20 cellular contexts compared by ENCODE assay signal in the genomic region with DNA sequence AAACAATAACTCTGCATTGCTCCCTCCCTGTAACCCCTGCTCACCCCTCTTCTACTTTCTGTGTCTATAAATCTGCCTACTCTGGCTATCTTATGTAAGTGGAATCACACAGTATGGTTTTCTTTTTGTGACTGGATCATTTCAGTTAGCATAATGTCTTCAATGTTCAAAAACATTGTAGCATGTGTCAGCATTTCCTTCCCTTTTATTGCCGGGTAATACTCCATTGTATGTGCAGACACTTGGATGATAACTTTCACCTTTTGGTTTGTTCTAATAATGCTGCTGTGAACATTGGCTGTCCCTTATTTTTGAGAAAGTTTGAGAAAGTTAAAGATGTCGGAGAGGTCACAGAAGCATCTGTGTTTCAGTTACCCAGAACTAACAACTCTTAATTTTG.
DNase-seq lines count a peak whose midpoint lies in the region; ATAC-seq, FAIRE-seq and TF ChIP-seq lines count a peak whose summit lies in the region.
"Had no signal": no experiment of that assay in that cellular context is flagged by ENCODE, and none has a peak within 500 bp of the region (broad histone marks: within the 10 kb centered on the region; RNA-seq: fewer than 3 reads in every experiment).

No MANE protein-coding gene starts in this region.

- peaks cover 3% of the 10 kb centered on the region; the same call in 1 of the 2 replicates for H3K79me2 ChIP-seq in OCI-LY7 (ENCODE audit: insufficient read depth, low read depth, low read length)
- H3K79me2 ChIP-seq in astrocyte (ENCODE audit: insufficient read depth, low read length) = no peaks in the 10 kb centered on the region

- H3K27ac Mint-ChIP-seq in activated naive CD4-positive, alpha-beta T cell treated with anti-CD3 and anti-CD28 coated beads, Interleukin-2, amount 10 ng/mL, durations not matched to agents 7 days and 5 days = peak overlapping the region; percentile 12
- H3K27ac Mint-ChIP-seq in astrocyte (ENCODE audit: unreplicated experiment) = no peak overlapping the region
- peak overlapping the region; percentile 38 for H3K27ac Mint-ChIP-seq in stimulated activated memory B cell treated with anti-CD40 and anti-IgM and Interleukin-4, amounts not matched to agents 10 μg/mL and 1 μg/mL and 100 μg/mL, for 72 hours

- H3K4me1 Mint-ChIP-seq in activated naive CD4-positive, alpha-beta T cell treated with anti-CD3 and anti-CD28 coated beads, Interleukin-2, amount 10 ng/mL, durations not matched to agents 7 days and 5 days = peaks cover 6% of the 10 kb centered on the region
- peaks cover 10% of the 10 kb centered on the region for H3K4me1 Mint-ChIP-seq in astrocyte (ENCODE audit: low read depth, unreplicated experiment)
- H3K4me1 Mint-ChIP-seq in stimulated activated memory B cell treated with anti-CD40 and anti-IgM and Interleukin-4, amounts not matched to agents 10 μg/mL and 1 μg/mL and 100 μg/mL, for 72 hours = peaks cover 14% of the 10 kb centered on the region

- H3K4me2 ChIP-seq in OCI-LY7 (ENCODE audit: low read length) (no peak overlapping the region), astrocyte (ENCODE audit: low read length) (no peak overlapping the region)

- TF ChIP-seq CTCF in OCI-LY7 (conservative IDR thresholded peaks at IDR 0.05; ENCODE audit: low read length) (no peak), astrocyte (IDR thresholded peaks at IDR 0.05; ENCODE audit: insufficient read depth, low read depth, low read length) (no peak)

- no peak overlapping the region for H3K4me3 Mint-ChIP-seq in activated naive CD4-positive, alpha-beta T cell treated with anti-CD3 and anti-CD28 coated beads, Interleukin-2, amount 10 ng/mL, durations not matched to agents 7 days and 5 days
- no peak overlapping the region for H3K4me3 Mint-ChIP-seq in astrocyte (ENCODE audit: unreplicated experiment)
- no peak overlapping the region for H3K4me3 Mint-ChIP-seq in stimulated activated memory B cell treated with anti-CD40 and anti-IgM and Interleukin-4, amounts not matched to agents 10 μg/mL and 1 μg/mL and 100 μg/mL, for 72 hours

- H3K27me3 Mint-ChIP-seq in activated naive CD4-positive, alpha-beta T cell treated with anti-CD3 and anti-CD28 coated beads, Interleukin-2, amount 10 ng/mL, durations not matched to agents 7 days and 5 days = no peaks in the 10 kb centered on the region
- H3K27me3 Mint-ChIP-seq in astrocyte (ENCODE audit: low read depth, unreplicated experiment) = no peaks in the 10 kb centered on the region
- no peaks in the 10 kb centered on the region for H3K27me3 Mint-ChIP-seq in stimulated activated memory B cell treated with anti-CD40 and anti-IgM and Interleukin-4, amounts not matched to agents 10 μg/mL and 1 μg/mL and 100 μg/mL, for 72 hours

- H3K36me3 ChIP-seq in OCI-LY7 (ENCODE audit: insufficient read depth, low read length) = peaks cover 99% of the 10 kb centered on the region
- H3K36me3 ChIP-seq in astrocyte (ENCODE audit: insufficient read depth, low read length) = peaks cover 4% of the 10 kb centered on the region

- H3K4me1 ChIP-seq in OCI-LY7 (ENCODE audit: insufficient read depth, low read length, poor library complexity, severe bottlenecking) (no peaks in the 10 kb centered on the region), astrocyte (ENCODE audit: insufficient read depth, low read length) (peaks cover 5% of the 10 kb centered on the region)

- TSS peak; percentile 13 for BruUV-seq in OCI-LY7 (replicated peaks; lab: Mats Ljungman, UMichigan)

- H2AFZ ChIP-seq in OCI-LY7 (ENCODE audit: low read length) = no peak overlapping the region
- no peak overlapping the region for H2AFZ ChIP-seq in astrocyte (ENCODE audit: low read depth, low read length)

- ATAC-seq in stimulated activated memory B cell treated with anti-CD40 and anti-IgM and Interleukin-4, amounts not matched to agents 10 μg/mL and 1 μg/mL and 100 μg/mL, for 72 hours = no peak
- ATAC-seq in HG03571 (IDR thresholded peaks at IDR 0.05; ENCODE audit: unreplicated experiment) = no peak

- no peak overlapping the region for H3K9ac ChIP-seq in astrocyte (ENCODE audit: low read length)

- CTCF ChIA-PET in activated naive CD4-positive, alpha-beta T cell treated with anti-CD3 and anti-CD28 coated beads, Interleukin-2, amount 10 ng/mL, durations not matched to agents 7 days and 5 days (lab: Charles Lee) = interaction anchor here (1.0 kb wide), 1 partner anchor 278 kb away, joined by 4 read pairs; no protein-coding TSS in a partner anchor
- CTCF ChIA-PET in OCI-LY7 (lab: Charles Lee; ENCODE audit: unreplicated experiment) = no interaction called here

- no peaks in the 10 kb centered on the region for H3K9me3 ChIP-seq in OCI-LY7 (ENCODE audit: low read length)
- H3K9me3 ChIP-seq in astrocyte (ENCODE audit: insufficient read depth, low read depth, low read length) = no peaks in the 10 kb centered on the region
- H3K9me3 ChIP-seq: thoracic aorta had no signal

- no peaks in the 10 kb centered on the region for H3K9me2 ChIP-seq in OCI-LY7 (ENCODE audit: insufficient read depth, low read length)

- peak; percentile 43 for FAIRE-seq in astrocyte (lab: Jason Lieb, UNC)
- FAIRE-seq: H1 had no signal

- intact Hi-C loops in OCI-LY7 (cut with micrococcal nuclease; ENCODE audit: unreplicated experiment) = no loop called here

- H3K4me3 ChIP-seq in OCI-LY7 (ENCODE audit: low read depth, low read length, poor library complexity, severe bottlenecking) (no peak overlapping the region), astrocyte (ENCODE audit: insufficient read depth, low read depth, low read length) (no peak overlapping the region)

- H3K9me3 Mint-ChIP-seq in activated naive CD4-positive, alpha-beta T cell treated with anti-CD3 and anti-CD28 coated beads, Interleukin-2, amount 10 ng/mL, durations not matched to agents 7 days and 5 days = no peaks in the 10 kb centered on the region
- no peaks in the 10 kb centered on the region for H3K9me3 Mint-ChIP-seq in astrocyte (ENCODE audit: unreplicated experiment)
- H3K9me3 Mint-ChIP-seq in stimulated activated memory B cell treated with anti-CD40 and anti-IgM and Interleukin-4, amounts not matched to agents 10 μg/mL and 1 μg/mL and 100 μg/mL, for 72 hours = no peaks in the 10 kb centered on the region

- peaks cover 68% of the 10 kb centered on the region for H3K36me3 Mint-ChIP-seq in activated naive CD4-positive, alpha-beta T cell treated with anti-CD3 and anti-CD28 coated beads, Interleukin-2, amount 10 ng/mL, durations not matched to agents 7 days and 5 days
- peaks cover 21% of the 10 kb centered on the region for H3K36me3 Mint-ChIP-seq in astrocyte (ENCODE audit: low read depth, unreplicated experiment)
- peaks cover 71% of the 10 kb centered on the region for H3K36me3 Mint-ChIP-seq in stimulated activated memory B cell treated with anti-CD40 and anti-IgM and Interleukin-4, amounts not matched to agents 10 μg/mL and 1 μg/mL and 100 μg/mL, for 72 hours

- H3K27ac ChIP-seq in OCI-LY7 (ENCODE audit: low read depth, low read length, poor library complexity, severe bottlenecking) (no peak overlapping the region), astrocyte (ENCODE audit: low read depth, low read length) (no peak overlapping the region)
- H3K27ac ChIP-seq: thoracic aorta, VCaP had no signal

- H3K27me3 ChIP-seq in astrocyte (ENCODE audit: insufficient read depth, low read length) = no peaks in the 10 kb centered on the region

- POLR2A ChIA-PET in OCI-LY7 (lab: Charles Lee) = no interaction called here

- H4K20me1 ChIP-seq in OCI-LY7 (ENCODE audit: insufficient read depth, low read length) = no peaks in the 10 kb centered on the region
- H4K20me1 ChIP-seq in astrocyte (ENCODE audit: insufficient read depth, low read length) = no peaks in the 10 kb centered on the region

- no peak for DNase-seq in activated naive CD4-positive, alpha-beta T cell treated with anti-CD3 and anti-CD28 coated beads, Interleukin-2, amount 10 ng/mL, durations not matched to agents 7 days and 5 days
- no peak for DNase-seq in activated naive CD4-positive, alpha-beta T cell (lab: John Stamatoyannopoulos, UW)
- DNase-seq in OCI-LY7 (ENCODE audit: low spot score) (no peak), astrocyte (ENCODE audit: low read depth) (no peak), NCI-H526 treated with DMSO at 0.1 percent for 48 hours (lab: John Stamatoyannopoulos, UW) (no peak), superior temporal gyrus (ENCODE audit: extremely low spot score) (no peak)
- DNase-seq: activated effector memory CD4-positive, alpha-beta T cell treated with anti-CD3 and anti-CD28 coated beads, Interleukin-2, amount 50 U/mL, for 16 hours; COR-L47; EL; NCI-H2107; NCI-H524; occipital lobe; OCI-M1; SHP77 treated with DMSO at 0.1 percent for 48 hours; T-helper 1 cell had no signal
